1 cellular context compared by ENCODE assay signal in genomic region chr15:27201425-27201824, GRCh38.
TF ChIP-seq lines count a peak whose summit lies in the region.

No MANE protein-coding gene starts in this region.

TF ChIP-seq in H1, 55 proteins besides CTCF, POLR2A, EP300 and RAD21 (continued from another document):
- TF ChIP-seq HDAC6 (IDR thresholded peaks at IDR 0.05; ENCODE audit: low read depth, low read length) = no peak
